In the genomic region with DNA sequence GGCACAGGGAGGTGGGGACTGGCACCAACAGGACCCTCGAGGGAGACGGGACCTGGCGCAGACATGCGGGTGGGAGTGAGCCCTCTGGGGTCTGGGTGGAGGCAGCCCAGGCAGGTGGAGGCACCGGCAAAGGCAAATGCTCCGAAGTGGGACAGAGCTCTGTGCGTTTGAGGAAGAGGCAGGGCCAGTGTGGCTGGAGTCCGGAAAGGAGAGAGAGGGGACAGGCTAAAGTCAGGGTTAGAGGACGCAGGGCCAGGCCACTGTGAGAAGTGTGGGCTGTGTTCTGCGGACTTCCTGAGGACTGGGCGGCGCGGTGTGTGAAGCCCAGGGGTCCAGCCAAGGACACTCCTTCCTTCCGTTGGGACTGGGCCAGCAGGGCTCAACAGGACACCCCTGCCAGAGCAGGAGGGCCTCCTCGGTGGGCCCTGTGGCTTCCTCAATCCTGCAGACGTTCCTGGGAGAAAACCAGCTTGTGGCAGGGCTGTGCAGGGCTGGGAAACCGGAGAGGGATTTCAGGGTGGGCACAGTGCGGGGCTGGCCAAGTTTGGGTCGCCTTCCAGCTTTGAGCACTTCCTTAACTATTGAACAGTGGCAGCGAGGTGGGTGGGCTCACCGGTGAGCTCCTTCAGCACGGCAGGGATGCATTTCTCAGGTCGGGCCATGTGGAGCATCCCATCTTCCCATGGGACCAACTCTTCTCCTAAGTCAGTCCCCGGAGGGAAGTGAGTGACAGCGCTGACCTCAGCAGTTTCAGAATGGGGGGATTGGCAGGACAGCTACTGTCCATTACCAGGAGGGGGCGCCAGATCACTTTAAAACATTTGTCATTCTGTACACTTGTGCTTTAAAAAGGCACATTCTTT, we compare ENCODE assay signal across 8 cellular contexts.
DNase-seq lines count a peak whose midpoint lies in the region; ATAC-seq and TF ChIP-seq lines count a peak whose summit lies in the region.

No MANE protein-coding gene starts in this region.

- H3K36me3 Mint-ChIP-seq in T-helper 2 cell treated with Interferon-gamma antibody and Interleukin-4, amounts not matched to agents 5 μg/mL and 100 μg/mL, for 36 hours (ENCODE audit: low read depth), result no peaks in the 10 kb centered on the region

- H3K27me3 Mint-ChIP-seq in T-helper 2 cell treated with Interferon-gamma antibody and Interleukin-4, amounts not matched to agents 5 μg/mL and 100 μg/mL, for 36 hours (ENCODE audit: low read depth), result peaks cover 3% of the 10 kb centered on the region

- peak; percentile 20 for DNase-seq in DMS153 treated with DMSO at 0.1 percent for 48 hours (lab: John Stamatoyannopoulos, UW; ENCODE audit: unreplicated experiment)
- no peak for DNase-seq in DMS153 (lab: John Stamatoyannopoulos, UW)
- peak; percentile 79 for DNase-seq in NB4 (ENCODE audit: low read depth)
- DNase-seq in T-helper 2 cell treated with Interferon-gamma antibody and Interleukin-4, amounts not matched to agents 5 μg/mL and 100 μg/mL, for 36 hours (ENCODE audit: low spot score), result peak; percentile 38
- peak in 31 of 58 donors; percentile 4 to 61 (median 17) for DNase-seq in anterior cingulate cortex (lab: John Stamatoyannopoulos, UW)
- DNase-seq in iPS-NIHi7 (ENCODE audit: extremely low spot score), result peak; percentile 83
- peak; percentile 44 for DNase-seq in stimulated activated CD4-positive, alpha-beta T cell treated with anti-CD3 and anti-CD28 coated beads, Interleukin-2, amount 100 ng/mL, for 4 hours (ENCODE audit: low read depth)

- H3K4me3 Mint-ChIP-seq in T-helper 2 cell treated with Interferon-gamma antibody and Interleukin-4, amounts not matched to agents 5 μg/mL and 100 μg/mL, for 36 hours, result no peak overlapping the region

- no peak for ATAC-seq in HG03139 (IDR thresholded peaks at IDR 0.05; ENCODE audit: unreplicated experiment)

- peak; percentile 88 for TF ChIP-seq CTCF in NB4 (IDR thresholded peaks at IDR 0.05; ENCODE audit: low read depth, low read length)

- no peak for TF ChIP-seq POLR2A in NB4 (IDR thresholded peaks at IDR 0.05; ENCODE audit: extremely low read depth, insufficient read length)

- H3K4me3 ChIP-seq in NB4 (ENCODE audit: low read depth, low read length), result no peak overlapping the region

- no peaks in the 10 kb centered on the region for H3K9me3 Mint-ChIP-seq in T-helper 2 cell treated with Interferon-gamma antibody and Interleukin-4, amounts not matched to agents 5 μg/mL and 100 μg/mL, for 36 hours

- peaks cover 2% of the 10 kb centered on the region for H3K4me1 Mint-ChIP-seq in T-helper 2 cell treated with Interferon-gamma antibody and Interleukin-4, amounts not matched to agents 5 μg/mL and 100 μg/mL, for 36 hours (ENCODE audit: low read depth)

- no peak overlapping the region for H3K27ac Mint-ChIP-seq in T-helper 2 cell treated with Interferon-gamma antibody and Interleukin-4, amounts not matched to agents 5 μg/mL and 100 μg/mL, for 36 hours
